Comparison of ENCODE assay signal across 17 cellular contexts in the genomic region with DNA sequence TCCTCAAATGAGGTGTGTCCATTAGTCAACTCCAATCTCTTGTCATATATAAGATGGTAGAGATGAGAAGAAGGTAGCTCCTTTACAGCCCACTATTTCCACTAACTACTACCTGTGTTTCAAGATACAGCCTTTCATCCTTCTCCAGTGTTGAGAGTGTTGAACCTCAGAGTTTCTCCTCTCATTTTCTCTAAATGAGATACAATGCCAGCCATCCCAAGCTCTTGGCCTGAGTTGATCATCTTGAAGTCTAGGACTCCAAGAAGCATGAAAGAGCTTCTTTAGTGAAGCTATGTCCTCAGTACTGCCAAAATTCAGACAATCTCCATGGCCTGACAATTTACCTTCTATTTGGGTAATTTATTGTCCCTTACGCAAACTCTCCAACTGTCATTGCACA. TPM values are rescaled to one million over a fixed set of nuclear protein-coding genes. Genes with fewer than 3 reads are reported as not detected.
DNase-seq lines count a peak whose midpoint lies in the region; ATAC-seq and TF ChIP-seq lines count a peak whose summit lies in the region.
"Had no signal": no experiment of that assay in that cellular context is flagged by ENCODE, and none has a peak within 500 bp of the region (broad histone marks: within the 10 kb centered on the region; RNA-seq: fewer than 3 reads in every experiment).

No MANE protein-coding gene starts in this region.

- H3K9ac ChIP-seq in Karpas-422 (ENCODE audit: low read length), result peak overlapping the region; percentile 13; the same call in 1 of the 2 replicates

- H3K9me3 ChIP-seq in Karpas-422 (ENCODE audit: low read length), result no peaks in the 10 kb centered on the region
- no peaks in the 10 kb centered on the region for H3K9me3 ChIP-seq in gastroesophageal sphincter
- H3K9me3 ChIP-seq: A549, psoas muscle had no signal

- H3K27ac ChIP-seq in Karpas-422 (ENCODE audit: low read length) (peak overlapping the region; percentile 88), gastroesophageal sphincter (peak overlapping the region in 3 of 4 donors; percentile 7 to 51 (median 34)), GM23338 (ENCODE audit: low read depth) (no peak overlapping the region)
- H3K27ac ChIP-seq: A549, cardiac muscle cell had no signal

- POLR2A ChIA-PET in activated CD4-positive, alpha-beta memory T cell treated with anti-CD3 and anti-CD28 coated beads, Interleukin-2, amount 10 ng/mL, durations not matched to agents 7 days and 5 days (lab: Charles Lee), result interaction anchor here (0.5 to 2.9 kb wide), 6 partner anchors 165 to 533 kb away, joined by 3 to 13 read pairs (median 4); a partner anchor contains a TSS
- POLR2A ChIA-PET in activated CD4-positive, alpha-beta memory T cell treated with anti-CD3 and anti-CD28 coated beads for 36 hours (lab: Charles Lee), result no interaction called here

- no peak for TF ChIP-seq EP300 in gastroesophageal sphincter (IDR thresholded peaks at IDR 0.05)

- WGBS in gastroesophageal sphincter (ENCODE audit: low coverage in 1 of 2), 2 donors, result 60 to 100% methylated on average over 1 of the region's 1 CpG

- H4K20me1 ChIP-seq in Karpas-422 (ENCODE audit: insufficient read depth, low read depth, low read length), result peaks cover 17% of the 10 kb centered on the region
- H4K20me1 ChIP-seq in GM23338 (replicated peaks; ENCODE audit: insufficient read depth), result no peaks in the 10 kb centered on the region

- peak overlapping the region; percentile 88 for H3K4me3 Mint-ChIP-seq in activated CD4-positive, alpha-beta memory T cell treated with anti-CD3 and anti-CD28 coated beads, Interleukin-2, amount 10 ng/mL, durations not matched to agents 7 days and 5 days
- H3K4me3 Mint-ChIP-seq in activated CD4-positive, alpha-beta memory T cell treated with anti-CD3 and anti-CD28 coated beads for 36 hours, result no peak overlapping the region
- H3K4me3 Mint-ChIP-seq in stimulated activated naive B cell treated with anti-CD40 and anti-IgM and Interleukin-4, amounts not matched to agents 10 μg/mL and 1 μg/mL and 100 μg/mL, for 72 hours, result peak overlapping the region; percentile 97 to 99
- H3K4me3 Mint-ChIP-seq in GM23338, result no peak overlapping the region

- H3K27me3 ChIP-seq in Karpas-422 (ENCODE audit: low read length), result no peaks in the 10 kb centered on the region
- peaks cover 22% of the 10 kb centered on the region for H3K27me3 ChIP-seq in gastroesophageal sphincter
- H3K27me3 ChIP-seq in GM23338 (ENCODE audit: insufficient read depth), result no peaks in the 10 kb centered on the region
- H3K27me3 ChIP-seq: cardiac muscle cell had no signal

- H3K27ac Mint-ChIP-seq in activated CD4-positive, alpha-beta memory T cell treated with anti-CD3 and anti-CD28 coated beads, Interleukin-2, amount 10 ng/mL, durations not matched to agents 7 days and 5 days, result peak overlapping the region; percentile 85
- no peak overlapping the region for H3K27ac Mint-ChIP-seq in activated CD4-positive, alpha-beta memory T cell treated with anti-CD3 and anti-CD28 coated beads for 36 hours
- peak overlapping the region; percentile 100 for H3K27ac Mint-ChIP-seq in stimulated activated naive B cell treated with anti-CD40 and anti-IgM and Interleukin-4, amounts not matched to agents 10 μg/mL and 1 μg/mL and 100 μg/mL, for 72 hours
- H3K27ac Mint-ChIP-seq in GM23338, result no peak overlapping the region
- H3K27ac Mint-ChIP-seq: activated naive CD4-positive, alpha-beta T cell treated with anti-CD3 and anti-CD28 coated beads, Interleukin-2, amount 50 U/mL, for 24 hours had no signal

- peaks cover 7% of the 10 kb centered on the region for H3K27me3 Mint-ChIP-seq in activated CD4-positive, alpha-beta memory T cell treated with anti-CD3 and anti-CD28 coated beads, Interleukin-2, amount 10 ng/mL, durations not matched to agents 7 days and 5 days
- H3K27me3 Mint-ChIP-seq in activated CD4-positive, alpha-beta memory T cell treated with anti-CD3 and anti-CD28 coated beads for 36 hours, result peaks cover 20% of the 10 kb centered on the region
- no peaks in the 10 kb centered on the region for H3K27me3 Mint-ChIP-seq in stimulated activated naive B cell treated with anti-CD40 and anti-IgM and Interleukin-4, amounts not matched to agents 10 μg/mL and 1 μg/mL and 100 μg/mL, for 72 hours
- H3K27me3 Mint-ChIP-seq in GM23338 (ENCODE audit: insufficient read depth, low read depth, poor library complexity), result no peaks in the 10 kb centered on the region

- H3K36me3 Mint-ChIP-seq in activated CD4-positive, alpha-beta memory T cell treated with anti-CD3 and anti-CD28 coated beads, Interleukin-2, amount 10 ng/mL, durations not matched to agents 7 days and 5 days (ENCODE audit: low read depth), result peaks cover 42% of the 10 kb centered on the region
- no peaks in the 10 kb centered on the region for H3K36me3 Mint-ChIP-seq in activated CD4-positive, alpha-beta memory T cell treated with anti-CD3 and anti-CD28 coated beads for 36 hours
- peaks cover 46 to 59% of the 10 kb centered on the region in 2 donors for H3K36me3 Mint-ChIP-seq in stimulated activated naive B cell treated with anti-CD40 and anti-IgM and Interleukin-4, amounts not matched to agents 10 μg/mL and 1 μg/mL and 100 μg/mL, for 72 hours
- no peaks in the 10 kb centered on the region for H3K36me3 Mint-ChIP-seq in GM23338 (ENCODE audit: low read depth)
- H3K36me3 Mint-ChIP-seq: activated naive CD4-positive, alpha-beta T cell treated with anti-CD3 and anti-CD28 coated beads, Interleukin-2, amount 50 U/mL, for 24 hours had no signal

- peaks cover 6% of the 10 kb centered on the region for H3K9me3 Mint-ChIP-seq in activated CD4-positive, alpha-beta memory T cell treated with anti-CD3 and anti-CD28 coated beads, Interleukin-2, amount 10 ng/mL, durations not matched to agents 7 days and 5 days
- no peaks in the 10 kb centered on the region for H3K9me3 Mint-ChIP-seq in activated CD4-positive, alpha-beta memory T cell treated with anti-CD3 and anti-CD28 coated beads for 36 hours
- peaks cover 4 to 5% of the 10 kb centered on the region in 2 donors for H3K9me3 Mint-ChIP-seq in stimulated activated naive B cell treated with anti-CD40 and anti-IgM and Interleukin-4, amounts not matched to agents 10 μg/mL and 1 μg/mL and 100 μg/mL, for 72 hours
- no peaks in the 10 kb centered on the region for H3K9me3 Mint-ChIP-seq in GM23338
- H3K9me3 Mint-ChIP-seq: activated naive CD4-positive, alpha-beta T cell treated with anti-CD3 and anti-CD28 coated beads, Interleukin-2, amount 50 U/mL, for 24 hours had no signal

- DNase-seq in activated CD4-positive, alpha-beta memory T cell treated with anti-CD3 and anti-CD28 coated beads, Interleukin-2, amount 10 ng/mL, durations not matched to agents 7 days and 5 days, result no peak
- DNase-seq in activated CD4-positive, alpha-beta memory T cell treated with anti-CD3 and anti-CD28 coated beads for 36 hours, result no peak
- DNase-seq in Karpas-422 (peak; percentile 56), midbrain (lab: John Stamatoyannopoulos, UW) (no peak), GM23338 (ENCODE audit: low spot score) (no peak), SW 1271 (lab: John Stamatoyannopoulos, UW) (no peak)
- DNase-seq in stimulated activated naive B cell treated with anti-CD40 and anti-IgM and Interleukin-4, amounts not matched to agents 10 μg/mL and 1 μg/mL and 100 μg/mL, for 72 hours, result no peak
- DNase-seq: COR-L47, NCI-H1436 treated with DMSO at 0.1 percent for 48 hours, psoas muscle had no signal

- H2AFZ ChIP-seq in Karpas-422 (ENCODE audit: low read length) (peak overlapping the region; percentile 56), GM23338 (no peak overlapping the region)

- H3K9me2 ChIP-seq in Karpas-422 (replicated peaks; ENCODE audit: insufficient read depth, low read length) (no peaks in the 10 kb centered on the region), GM23338 (ENCODE audit: insufficient read depth) (0 out of 2 replicates have a peak, but pooled peaks cover 8% of the 10 kb centered on the region)

- no peak for TF ChIP-seq POLR2A in gastroesophageal sphincter (IDR thresholded peaks at IDR 0.05)

- CTCF ChIA-PET in activated CD4-positive, alpha-beta memory T cell treated with anti-CD3 and anti-CD28 coated beads, Interleukin-2, amount 10 ng/mL, durations not matched to agents 7 days and 5 days (lab: Charles Lee), result interaction anchor here (0.7 to 1.3 kb wide), 2 partner anchors 49 to 347 kb away, joined by 3 to 4 read pairs; no protein-coding TSS in a partner anchor
- CTCF ChIA-PET in activated CD4-positive, alpha-beta memory T cell treated with anti-CD3 and anti-CD28 coated beads for 36 hours (lab: Charles Lee), result interaction anchor here (0.8 to 1.7 kb wide), 7 partner anchors 26 to 429 kb away, joined by 3 to 9 read pairs (median 4); no protein-coding TSS in a partner anchor

- peaks cover 15% of the 10 kb centered on the region for H3K79me2 ChIP-seq in Karpas-422 (ENCODE audit: low read length)
- no peaks in the 10 kb centered on the region for H3K79me2 ChIP-seq in GM23338 (replicated peaks; ENCODE audit: insufficient read depth)

- peak overlapping the region; percentile 95 for H3K4me3 ChIP-seq in Karpas-422 (ENCODE audit: low read length)
- no peak overlapping the region for H3K4me3 ChIP-seq in gastroesophageal sphincter
- no peak overlapping the region for H3K4me3 ChIP-seq in GM23338
- H3K4me3 ChIP-seq: A549, cardiac muscle cell had no signal

- H3K4me2 ChIP-seq in Karpas-422 (ENCODE audit: low read depth, low read length, poor library complexity, severe bottlenecking) (peak overlapping the region; percentile 92), GM23338 (no peak overlapping the region)
- H3K4me2 ChIP-seq: A549 had no signal

- intact Hi-C loops in activated CD4-positive, alpha-beta memory T cell treated with anti-CD3 and anti-CD28 coated beads for 36 hours (cut with micrococcal nuclease), result no loop called here

- H3K36me3 ChIP-seq in Karpas-422 (ENCODE audit: insufficient read depth, low read length) (peaks cover 37% of the 10 kb centered on the region), gastroesophageal sphincter (no peaks in the 10 kb centered on the region), GM23338 (ENCODE audit: insufficient read depth) (no peaks in the 10 kb centered on the region)
- H3K36me3 ChIP-seq: cardiac muscle cell had no signal

- no peak for ATAC-seq in gastroesophageal sphincter
- no peak for ATAC-seq in stimulated activated naive B cell treated with anti-CD40 and anti-IgM and Interleukin-4, amounts not matched to agents 10 μg/mL and 1 μg/mL and 100 μg/mL, for 72 hours (replicated peaks)
- no peak for ATAC-seq in GM23338

- H3K4me1 Mint-ChIP-seq in activated CD4-positive, alpha-beta memory T cell treated with anti-CD3 and anti-CD28 coated beads, Interleukin-2, amount 10 ng/mL, durations not matched to agents 7 days and 5 days, result peaks cover 56% of the 10 kb centered on the region
- H3K4me1 Mint-ChIP-seq in activated CD4-positive, alpha-beta memory T cell treated with anti-CD3 and anti-CD28 coated beads for 36 hours (ENCODE audit: low read depth), result peaks cover 7% of the 10 kb centered on the region
- peaks cover 54 to 80% of the 10 kb centered on the region in 2 donors for H3K4me1 Mint-ChIP-seq in stimulated activated naive B cell treated with anti-CD40 and anti-IgM and Interleukin-4, amounts not matched to agents 10 μg/mL and 1 μg/mL and 100 μg/mL, for 72 hours
- H3K4me1 Mint-ChIP-seq in GM23338, result peaks cover 6% of the 10 kb centered on the region; the same call in 2 of the 3 replicates

- TF ChIP-seq CTCF in gastroesophageal sphincter (IDR thresholded peaks at IDR 0.05) (no peak), GM23338 (conservative IDR thresholded peaks at IDR 0.05; ENCODE audit: low read depth in 2 of 2) (no peak)

- H3F3A ChIP-seq in GM23338 (replicated peaks; ENCODE audit: low read depth), result no peaks in the 10 kb centered on the region

- peaks cover 53% of the 10 kb centered on the region for H3K4me1 ChIP-seq in Karpas-422 (ENCODE audit: low read length)
- no peaks in the 10 kb centered on the region for H3K4me1 ChIP-seq in gastroesophageal sphincter
- no peaks in the 10 kb centered on the region for H3K4me1 ChIP-seq in GM23338 (ENCODE audit: insufficient read depth)
- H3K4me1 ChIP-seq: A549, psoas muscle had no signal

RNA-seq across cellular contexts. Expression of a gene that starts 0.5 kb away (rescaled TPM):
- 100 to 1,000 TPM; 203 to 204 TPM for total RNA-seq in activated CD4-positive, alpha-beta memory T cell treated with anti-CD3 and anti-CD28 coated beads, Interleukin-2, amount 10 ng/mL, durations not matched to agents 7 days and 5 days
- 1 to 10 TPM; 5.6 to 6.0 TPM for total RNA-seq in activated CD4-positive, alpha-beta memory T cell treated with anti-CD3 and anti-CD28 coated beads for 36 hours
- 1,241 and 1,934 TPM in 2 replicates for total RNA-seq in Karpas-422 (2014; rRNA removed; shearing (Covaris generic); ENCODE audit: low replicate concordance)
- total RNA-seq in gastroesophageal sphincter, result 100 to 1,000 TPM in 2 of 4 donors, 10 to 100 TPM in 2; 43.6 to 285 (median 108) TPM
- 4.4 and 6.9 TPM in 2 replicates for total RNA-seq in GM23338 (2014; rRNA removed; shearing (Covaris generic))
- polyA plus RNA-seq in GM23338 (2016; fragmentation: Nextera tagmentation; extraction: Ambion mirVana), result 7.7 and 10.5 TPM in 2 replicates
- total RNA-seq: cardiac muscle cell had no signal
- polyA plus RNA-seq: A549, cardiac muscle cell had no signal

RNA-seq across cellular contexts. Expression of a gene that starts 32.2 kb away (rescaled TPM):
- not detected for total RNA-seq in activated CD4-positive, alpha-beta memory T cell treated with anti-CD3 and anti-CD28 coated beads, Interleukin-2, amount 10 ng/mL, durations not matched to agents 7 days and 5 days
- not detected for total RNA-seq in activated CD4-positive, alpha-beta memory T cell treated with anti-CD3 and anti-CD28 coated beads for 36 hours
- total RNA-seq in Karpas-422 (2014; rRNA removed; shearing (Covaris generic); ENCODE audit: low replicate concordance), result not detected in 2 replicates
- total RNA-seq in gastroesophageal sphincter, result not detected
- total RNA-seq in GM23338 (2014; rRNA removed; shearing (Covaris generic)), result not detected in 2 replicates
- polyA plus RNA-seq in GM23338 (2016; fragmentation: Nextera tagmentation; extraction: Ambion mirVana), result not detected in 2 replicates
- total RNA-seq: cardiac muscle cell, H4, mucosa of gallbladder, psoas muscle, ureter had no signal
- polyA plus RNA-seq: A549, cardiac muscle cell, psoas muscle had no signal

Comparison
In these comparisons a context has a peak if more than half of its experiments do, and no peak if none do; other contexts are left out.
1. H3K27ac Mint-ChIP-seq: peak in activated CD4-positive, alpha-beta memory T cell treated with anti-CD3 and anti-CD28 coated beads, Interleukin-2, amount 10 ng/mL, durations not matched to agents 7 days and 5 days (single experiment) and stimulated activated naive B cell treated with anti-CD40 and anti-IgM and Interleukin-4, amounts not matched to agents 10 μg/mL and 1 μg/mL and 100 μg/mL, for 72 hours (single experiment); none in activated CD4-positive, alpha-beta memory T cell treated with anti-CD3 and anti-CD28 coated beads for 36 hours (single experiment) and GM23338 (single experiment).
2. H3K4me3 Mint-ChIP-seq: peak in activated CD4-positive, alpha-beta memory T cell treated with anti-CD3 and anti-CD28 coated beads, Interleukin-2, amount 10 ng/mL, durations not matched to agents 7 days and 5 days (single experiment) and stimulated activated naive B cell treated with anti-CD40 and anti-IgM and Interleukin-4, amounts not matched to agents 10 μg/mL and 1 μg/mL and 100 μg/mL, for 72 hours (2 of 2); none in activated CD4-positive, alpha-beta memory T cell treated with anti-CD3 and anti-CD28 coated beads for 36 hours (single experiment) and GM23338 (single experiment).